ENCODE assay signal across 13 cellular contexts in genomic region chr9:121218357-121219027, GRCh38.
"Had no signal": no experiment of that assay in that cellular context is flagged by ENCODE, and none has a peak within 500 bp of the region (broad histone marks: within the 10 kb centered on the region; RNA-seq: fewer than 3 reads in every experiment).

No MANE protein-coding gene starts in this region.

- H3K9ac ChIP-seq: parathyroid adenoma had no signal

- H3K9me3 ChIP-seq: thyroid gland had no signal

- H3K27ac Mint-ChIP-seq: activated naive CD8-positive, alpha-beta T cell treated with anti-CD3 and anti-CD28 coated beads, Interleukin-2, amount 50 U/mL, for 24 hours; activated T-helper 17 cell treated with anti-CD3 and anti-CD28 coated beads, Interleukin-2, amount 50 U/mL, for 72 hours; T-helper 2 cell treated with Interferon-gamma antibody and Interleukin-4, amounts not matched to agents 5 μg/mL and 100 μg/mL, for 36 hours had no signal

- H3K4me1 ChIP-seq: parathyroid adenoma, thyroid gland had no signal

- FAIRE-seq: bronchial epithelial cell, urothelium cell line had no signal

- H3K9me3 Mint-ChIP-seq: activated naive CD8-positive, alpha-beta T cell treated with anti-CD3 and anti-CD28 coated beads, Interleukin-2, amount 50 U/mL, for 24 hours; activated T-helper 17 cell treated with anti-CD3 and anti-CD28 coated beads, Interleukin-2, amount 50 U/mL, for 72 hours; T-helper 2 cell treated with Interferon-gamma antibody and Interleukin-4, amounts not matched to agents 5 μg/mL and 100 μg/mL, for 36 hours had no signal

- H3K27ac ChIP-seq: parathyroid adenoma, thyroid gland had no signal

- H3K4me3 ChIP-seq: thyroid gland had no signal

- H3K4me3 Mint-ChIP-seq: activated naive CD8-positive, alpha-beta T cell treated with anti-CD3 and anti-CD28 coated beads, Interleukin-2, amount 50 U/mL, for 24 hours; activated T-helper 17 cell treated with anti-CD3 and anti-CD28 coated beads, Interleukin-2, amount 50 U/mL, for 72 hours; T-helper 2 cell treated with Interferon-gamma antibody and Interleukin-4, amounts not matched to agents 5 μg/mL and 100 μg/mL, for 36 hours had no signal

- DNase-seq: activated CD4-positive, alpha-beta T cell treated with anti-CD3 and anti-CD28 coated beads, Interleukin-2, amount 50 U/mL, for 1 hour; activated CD8-positive, alpha-beta memory T cell treated with anti-CD3 and anti-CD28 coated beads for 24 hours; activated naive CD4-positive, alpha-beta T cell treated with Interleukin-2 at 50 U/mL for 16 hours; activated naive CD8-positive, alpha-beta T cell treated with anti-CD3 and anti-CD28 coated beads, Interleukin-2, amount 50 U/mL, for 24 hours; aorta; islet precursor cell; stimulated activated CD4-positive, alpha-beta T cell treated with anti-CD3 and anti-CD28 coated beads, Interleukin-1b, Interleukin-23, amount 100 ng/mL, for 48 hours; thyroid gland had no signal

- H3K36me3 ChIP-seq: thyroid gland had no signal

- H2AFZ ChIP-seq: parathyroid adenoma had no signal

- H3K79me2 ChIP-seq: parathyroid adenoma had no signal

- H3K27me3 ChIP-seq: thyroid gland had no signal

- H3K27me3 Mint-ChIP-seq: activated naive CD8-positive, alpha-beta T cell treated with anti-CD3 and anti-CD28 coated beads, Interleukin-2, amount 50 U/mL, for 24 hours; activated T-helper 17 cell treated with anti-CD3 and anti-CD28 coated beads, Interleukin-2, amount 50 U/mL, for 72 hours had no signal
